20 cellular contexts compared by ENCODE assay signal in the genomic region with DNA sequence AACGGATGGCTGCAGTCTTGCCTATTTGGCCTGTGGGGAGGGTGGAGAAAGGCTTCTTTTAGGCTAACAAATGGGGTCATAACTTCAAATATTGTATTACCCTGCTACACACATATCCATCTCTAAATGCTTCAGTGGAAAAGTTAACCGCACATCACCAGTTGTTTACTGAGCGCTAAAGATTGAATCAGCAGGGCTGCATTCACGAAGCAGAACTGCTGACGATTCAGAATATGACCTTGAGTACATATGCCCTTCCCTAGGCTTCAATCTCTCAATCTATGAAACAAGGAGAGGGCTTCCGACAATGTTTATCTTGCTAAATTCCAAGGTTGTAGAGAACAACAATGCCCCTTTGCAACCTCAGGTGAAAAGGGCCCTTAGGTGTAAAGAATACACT. TPM values are rescaled to one million over a fixed set of nuclear protein-coding genes. Genes with fewer than 3 reads are reported as not detected.
"Had no signal": no experiment of that assay in that cellular context is flagged by ENCODE, and none has a peak within 500 bp of the region (broad histone marks: within the 10 kb centered on the region; RNA-seq: fewer than 3 reads in every experiment).

No MANE protein-coding gene starts in this region.

- DNase-seq: activated CD4-positive, CD25-positive, alpha-beta regulatory T cell treated with anti-CD3 and anti-CD28 coated beads, Interleukin-2, amount 50 U/mL, for 72 hours; activated naive CD8-positive, alpha-beta T cell treated with anti-CD3 and anti-CD28 coated beads for 36 hours; effector memory CD8-positive, alpha-beta T cell; foreskin melanocyte; kidney glomerular epithelial cell; mesenchymal stem cell; naive thymus-derived CD8-positive, alpha-beta T cell; posterior cingulate gyrus; stimulated activated CD4-positive, alpha-beta T cell treated with anti-CD3 and anti-CD28 coated beads, Interleukin-15, amount 100 ng/mL, for 24 hours; stimulated activated CD4-positive, alpha-beta T cell treated with anti-CD3 and anti-CD28 coated beads, Interleukin-4, amount 100 ng/mL, for 24 hours; stimulated activated naive CD4-positive, alpha-beta T cell; transverse colon had no signal

- H3K4me3 ChIP-seq: transverse colon had no signal

- H3K27me3 ChIP-seq: transverse colon had no signal

- H3K9me3 ChIP-seq: transverse colon had no signal

- H3K27ac ChIP-seq: epithelial cell of prostate, transverse colon had no signal

- H3K36me3 ChIP-seq: transverse colon had no signal

RNA-seq across cellular contexts. Expression of gene MPC1L, which starts 45.2 kb away (rescaled TPM):
- total RNA-seq: activated CD8-positive, alpha-beta memory T cell treated with anti-CD3 and anti-CD28 coated beads for 36 hours; activated naive CD8-positive, alpha-beta T cell treated with anti-CD3 and anti-CD28 coated beads for 36 hours; activated T-helper 1 cell treated with anti-CD3 and anti-CD28 coated beads, Interleukin-12 subunit alpha, Interleukin-12 subunit beta, Interleukin-2, Interleukin-4 antibody, amounts not matched to agents 30 ng/mL and 10 ng/mL and 1 ng/mL, durations not matched to agents 14 hours and 24 hours and 36 hours; fibroblast of lung; liver; mucosa of gallbladder; naive thymus-derived CD8-positive, alpha-beta T cell; skeletal muscle tissue; subcutaneous adipose tissue; transverse colon had no signal
